In the genomic region with DNA sequence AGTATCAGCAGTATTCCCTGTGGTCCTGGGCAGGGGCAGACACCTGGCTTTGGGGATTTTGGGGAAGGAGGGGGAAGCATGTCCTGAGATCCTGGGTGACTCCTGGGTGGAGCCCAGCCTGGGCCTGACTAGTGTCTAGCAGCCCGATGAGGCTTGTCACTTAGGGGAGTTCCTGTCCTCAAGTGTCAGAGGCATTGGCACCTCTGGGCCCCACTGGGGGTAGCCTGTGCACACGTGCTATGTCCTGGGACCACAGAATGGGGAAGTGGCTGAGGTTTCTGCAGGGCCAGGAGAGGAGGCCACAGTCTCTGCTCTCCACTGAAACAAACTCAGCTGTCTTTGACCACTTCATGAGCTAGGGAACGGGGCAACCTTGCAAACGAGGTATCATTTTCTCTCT, we compare ENCODE assay signal across 22 cellular contexts.
A peak's percentile ranks its signal among the peaks of the same experiment; 100 is the strongest.
DNase-seq lines count a peak whose midpoint lies in the region; ATAC-seq lines count a peak whose summit lies in the region.
"Had no signal": no experiment of that assay in that cellular context is flagged by ENCODE, and none has a peak within 500 bp of the region (broad histone marks: within the 10 kb centered on the region; RNA-seq: fewer than 3 reads in every experiment).

No MANE protein-coding gene starts in this region.

- no peaks in the 10 kb centered on the region for H3K9me3 Mint-ChIP-seq in stimulated activated memory B cell treated with anti-CD40 and anti-IgM and Interleukin-4, amounts not matched to agents 10 μg/mL and 1 μg/mL and 100 μg/mL, for 72 hours
- H3K9me3 Mint-ChIP-seq: activated T-helper 17 cell treated with anti-CD3 and anti-CD28 coated beads, Interleukin-2, amount 50 U/mL, for 72 hours; dendritic cell treated with granulocyte-macrophage colony-stimulating factor and Interleukin-4, amounts not matched to agents 40 ng/mL and 50 ng/mL, for 4 days; memory B cell; naive thymus-derived CD4-positive, alpha-beta T cell; stimulated activated naive CD8-positive, alpha-beta T cell treated with anti-CD3 and anti-CD28 coated beads, Interleukin-15, amount 100 ng/mL, for 72 hours had no signal

- H3K36me3 ChIP-seq in effector memory CD4-positive, alpha-beta T cell (ENCODE audit: control insufficient read depth, insufficient read depth, low read length) = no peaks in the 10 kb centered on the region
- H3K36me3 ChIP-seq: breast epithelium, ovary, Peyer's patch, transverse colon had no signal

- H3K4me1 ChIP-seq in effector memory CD4-positive, alpha-beta T cell (ENCODE audit: control insufficient read depth, insufficient read depth, low read length, poor library complexity, severe bottlenecking) = no peaks in the 10 kb centered on the region
- H3K4me1 ChIP-seq: breast epithelium, Peyer's patch, transverse colon had no signal

- ATAC-seq in GM18907 (IDR thresholded peaks at IDR 0.05; ENCODE audit: unreplicated experiment) = peak; percentile 72
- ATAC-seq in HG03103 (IDR thresholded peaks at IDR 0.05; ENCODE audit: low read depth, unreplicated experiment) = peak; percentile 61
- peak; percentile 57 for ATAC-seq in stimulated activated memory B cell treated with anti-CD40 and anti-IgM and Interleukin-4, amounts not matched to agents 10 μg/mL and 1 μg/mL and 100 μg/mL, for 72 hours
- ATAC-seq in GM21423 (IDR thresholded peaks at IDR 0.05; ENCODE audit: unreplicated experiment) = no peak
- ATAC-seq: activated CD4-positive, alpha-beta T cell treated with anti-CD3 and anti-CD28 coated beads for 36 hours; activated CD8-positive, alpha-beta memory T cell treated with anti-CD3 and anti-CD28 coated beads, Interleukin-2, amount 10 ng/mL, durations not matched to agents 7 days and 5 days; activated T-helper 17 cell treated with anti-CD3 and anti-CD28 coated beads, Interleukin-2, amount 50 U/mL, for 72 hours; naive thymus-derived CD4-positive, alpha-beta T cell; sciatic nerve; stimulated activated naive CD8-positive, alpha-beta T cell treated with anti-CD3 and anti-CD28 coated beads, Interleukin-15, amount 100 ng/mL, for 72 hours had no signal

- no peak overlapping the region for H3K27ac Mint-ChIP-seq in stimulated activated memory B cell treated with anti-CD40 and anti-IgM and Interleukin-4, amounts not matched to agents 10 μg/mL and 1 μg/mL and 100 μg/mL, for 72 hours
- H3K27ac Mint-ChIP-seq: activated CD4-positive, alpha-beta T cell treated with anti-CD3 and anti-CD28 coated beads for 36 hours; activated CD8-positive, alpha-beta memory T cell treated with anti-CD3 and anti-CD28 coated beads, Interleukin-2, amount 10 ng/mL, durations not matched to agents 7 days and 5 days; activated T-helper 17 cell treated with anti-CD3 and anti-CD28 coated beads, Interleukin-2, amount 50 U/mL, for 72 hours; dendritic cell treated with granulocyte-macrophage colony-stimulating factor and Interleukin-4, amounts not matched to agents 40 ng/mL and 50 ng/mL, for 4 days; memory B cell; naive thymus-derived CD4-positive, alpha-beta T cell had no signal

- H3K27me3 ChIP-seq in effector memory CD4-positive, alpha-beta T cell (replicated peaks; ENCODE audit: control insufficient read depth, insufficient read depth, low read length, poor library complexity, severe bottlenecking) = no peaks in the 10 kb centered on the region
- H3K27me3 ChIP-seq: breast epithelium, ovary, Peyer's patch, transverse colon had no signal

- H3K27me3 Mint-ChIP-seq in stimulated activated memory B cell treated with anti-CD40 and anti-IgM and Interleukin-4, amounts not matched to agents 10 μg/mL and 1 μg/mL and 100 μg/mL, for 72 hours = peaks cover 29% of the 10 kb centered on the region

- H3K9me3 ChIP-seq in effector memory CD4-positive, alpha-beta T cell (ENCODE audit: control insufficient read depth, low read length) = no peaks in the 10 kb centered on the region
- H3K9me3 ChIP-seq: breast epithelium, ovary, Peyer's patch, transverse colon had no signal

- peaks cover 13% of the 10 kb centered on the region for H3K4me1 Mint-ChIP-seq in stimulated activated memory B cell treated with anti-CD40 and anti-IgM and Interleukin-4, amounts not matched to agents 10 μg/mL and 1 μg/mL and 100 μg/mL, for 72 hours
- H3K4me1 Mint-ChIP-seq: activated CD4-positive, alpha-beta T cell treated with anti-CD3 and anti-CD28 coated beads for 36 hours; activated CD8-positive, alpha-beta memory T cell treated with anti-CD3 and anti-CD28 coated beads, Interleukin-2, amount 10 ng/mL, durations not matched to agents 7 days and 5 days; activated T-helper 17 cell treated with anti-CD3 and anti-CD28 coated beads, Interleukin-2, amount 50 U/mL, for 72 hours had no signal

- H3K36me3 Mint-ChIP-seq in stimulated activated memory B cell treated with anti-CD40 and anti-IgM and Interleukin-4, amounts not matched to agents 10 μg/mL and 1 μg/mL and 100 μg/mL, for 72 hours = no peaks in the 10 kb centered on the region
- H3K36me3 Mint-ChIP-seq: activated CD8-positive, alpha-beta memory T cell treated with anti-CD3 and anti-CD28 coated beads, Interleukin-2, amount 10 ng/mL, durations not matched to agents 7 days and 5 days; memory B cell; naive thymus-derived CD4-positive, alpha-beta T cell had no signal

- no peak overlapping the region for H3K27ac ChIP-seq in effector memory CD4-positive, alpha-beta T cell (ENCODE audit: insufficient read depth, low read length, poor library complexity, severe bottlenecking)
- H3K27ac ChIP-seq: ovary, Peyer's patch, SK-N-MC, transverse colon had no signal

- H3K4me3 Mint-ChIP-seq in stimulated activated memory B cell treated with anti-CD40 and anti-IgM and Interleukin-4, amounts not matched to agents 10 μg/mL and 1 μg/mL and 100 μg/mL, for 72 hours = no peak overlapping the region
- H3K4me3 Mint-ChIP-seq: activated CD4-positive, alpha-beta T cell treated with anti-CD3 and anti-CD28 coated beads for 36 hours; activated CD8-positive, alpha-beta memory T cell treated with anti-CD3 and anti-CD28 coated beads, Interleukin-2, amount 10 ng/mL, durations not matched to agents 7 days and 5 days; activated T-helper 17 cell treated with anti-CD3 and anti-CD28 coated beads, Interleukin-2, amount 50 U/mL, for 72 hours; dendritic cell treated with granulocyte-macrophage colony-stimulating factor and Interleukin-4, amounts not matched to agents 40 ng/mL and 50 ng/mL, for 4 days; memory B cell; naive thymus-derived CD4-positive, alpha-beta T cell; stimulated activated naive CD8-positive, alpha-beta T cell treated with anti-CD3 and anti-CD28 coated beads, Interleukin-15, amount 100 ng/mL, for 72 hours had no signal

- peak; percentile 73 for DNase-seq in RPMI8226
- no peak for DNase-seq in effector memory CD4-positive, alpha-beta T cell
- DNase-seq in activated CD4-positive, alpha-beta T cell treated with anti-CD3 and anti-CD28 coated beads for 4 hours = no peak
- DNase-seq: activated CD4-positive, alpha-beta T cell treated with anti-CD3 and anti-CD28 coated beads for 36 hours; activated CD8-positive, alpha-beta memory T cell treated with anti-CD3 and anti-CD28 coated beads, Interleukin-2, amount 10 ng/mL, durations not matched to agents 7 days and 5 days; kidney glomerular epithelial cell; naive thymus-derived CD4-positive, alpha-beta T cell; NCI-H774; ovary; Peyer's patch; stimulated activated naive CD8-positive, alpha-beta T cell treated with anti-CD3 and anti-CD28 coated beads, Interleukin-15, amount 100 ng/mL, for 72 hours; transverse colon had no signal

- no peak overlapping the region for H3K4me3 ChIP-seq in effector memory CD4-positive, alpha-beta T cell (ENCODE audit: insufficient read depth, low read depth, low read length, poor library complexity, severe bottlenecking)
- H3K4me3 ChIP-seq: breast epithelium, ovary, Peyer's patch, SK-N-MC, transverse colon had no signal
